Comparison of ENCODE assay signal across 2 cellular contexts in the genomic region with DNA sequence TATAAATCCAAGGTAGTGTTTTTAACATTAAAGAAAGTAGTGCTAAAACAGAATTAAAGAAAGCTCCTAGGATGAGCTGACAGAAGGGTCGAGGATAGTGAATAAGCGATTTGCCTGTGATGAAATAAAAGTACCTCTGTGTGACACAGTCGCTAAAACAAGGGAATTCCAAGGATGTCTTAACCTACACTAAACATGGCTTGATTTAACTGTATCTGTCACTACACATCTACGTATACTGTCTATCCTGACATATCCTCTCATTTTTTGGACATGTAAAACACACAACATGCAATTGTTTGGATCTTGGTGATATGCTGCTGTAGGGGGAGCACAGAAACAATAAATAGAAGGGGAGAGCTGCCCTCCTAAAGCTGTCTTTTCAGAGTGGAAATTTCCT.
TF ChIP-seq lines count a peak whose summit lies in the region.

No MANE protein-coding gene starts in this region.

TF ChIP-seq in GM23338, 12 proteins besides CTCF, POLR2A, EP300 and RAD21 (continued from another document and continues in another):
- TF ChIP-seq, protein P1, sequence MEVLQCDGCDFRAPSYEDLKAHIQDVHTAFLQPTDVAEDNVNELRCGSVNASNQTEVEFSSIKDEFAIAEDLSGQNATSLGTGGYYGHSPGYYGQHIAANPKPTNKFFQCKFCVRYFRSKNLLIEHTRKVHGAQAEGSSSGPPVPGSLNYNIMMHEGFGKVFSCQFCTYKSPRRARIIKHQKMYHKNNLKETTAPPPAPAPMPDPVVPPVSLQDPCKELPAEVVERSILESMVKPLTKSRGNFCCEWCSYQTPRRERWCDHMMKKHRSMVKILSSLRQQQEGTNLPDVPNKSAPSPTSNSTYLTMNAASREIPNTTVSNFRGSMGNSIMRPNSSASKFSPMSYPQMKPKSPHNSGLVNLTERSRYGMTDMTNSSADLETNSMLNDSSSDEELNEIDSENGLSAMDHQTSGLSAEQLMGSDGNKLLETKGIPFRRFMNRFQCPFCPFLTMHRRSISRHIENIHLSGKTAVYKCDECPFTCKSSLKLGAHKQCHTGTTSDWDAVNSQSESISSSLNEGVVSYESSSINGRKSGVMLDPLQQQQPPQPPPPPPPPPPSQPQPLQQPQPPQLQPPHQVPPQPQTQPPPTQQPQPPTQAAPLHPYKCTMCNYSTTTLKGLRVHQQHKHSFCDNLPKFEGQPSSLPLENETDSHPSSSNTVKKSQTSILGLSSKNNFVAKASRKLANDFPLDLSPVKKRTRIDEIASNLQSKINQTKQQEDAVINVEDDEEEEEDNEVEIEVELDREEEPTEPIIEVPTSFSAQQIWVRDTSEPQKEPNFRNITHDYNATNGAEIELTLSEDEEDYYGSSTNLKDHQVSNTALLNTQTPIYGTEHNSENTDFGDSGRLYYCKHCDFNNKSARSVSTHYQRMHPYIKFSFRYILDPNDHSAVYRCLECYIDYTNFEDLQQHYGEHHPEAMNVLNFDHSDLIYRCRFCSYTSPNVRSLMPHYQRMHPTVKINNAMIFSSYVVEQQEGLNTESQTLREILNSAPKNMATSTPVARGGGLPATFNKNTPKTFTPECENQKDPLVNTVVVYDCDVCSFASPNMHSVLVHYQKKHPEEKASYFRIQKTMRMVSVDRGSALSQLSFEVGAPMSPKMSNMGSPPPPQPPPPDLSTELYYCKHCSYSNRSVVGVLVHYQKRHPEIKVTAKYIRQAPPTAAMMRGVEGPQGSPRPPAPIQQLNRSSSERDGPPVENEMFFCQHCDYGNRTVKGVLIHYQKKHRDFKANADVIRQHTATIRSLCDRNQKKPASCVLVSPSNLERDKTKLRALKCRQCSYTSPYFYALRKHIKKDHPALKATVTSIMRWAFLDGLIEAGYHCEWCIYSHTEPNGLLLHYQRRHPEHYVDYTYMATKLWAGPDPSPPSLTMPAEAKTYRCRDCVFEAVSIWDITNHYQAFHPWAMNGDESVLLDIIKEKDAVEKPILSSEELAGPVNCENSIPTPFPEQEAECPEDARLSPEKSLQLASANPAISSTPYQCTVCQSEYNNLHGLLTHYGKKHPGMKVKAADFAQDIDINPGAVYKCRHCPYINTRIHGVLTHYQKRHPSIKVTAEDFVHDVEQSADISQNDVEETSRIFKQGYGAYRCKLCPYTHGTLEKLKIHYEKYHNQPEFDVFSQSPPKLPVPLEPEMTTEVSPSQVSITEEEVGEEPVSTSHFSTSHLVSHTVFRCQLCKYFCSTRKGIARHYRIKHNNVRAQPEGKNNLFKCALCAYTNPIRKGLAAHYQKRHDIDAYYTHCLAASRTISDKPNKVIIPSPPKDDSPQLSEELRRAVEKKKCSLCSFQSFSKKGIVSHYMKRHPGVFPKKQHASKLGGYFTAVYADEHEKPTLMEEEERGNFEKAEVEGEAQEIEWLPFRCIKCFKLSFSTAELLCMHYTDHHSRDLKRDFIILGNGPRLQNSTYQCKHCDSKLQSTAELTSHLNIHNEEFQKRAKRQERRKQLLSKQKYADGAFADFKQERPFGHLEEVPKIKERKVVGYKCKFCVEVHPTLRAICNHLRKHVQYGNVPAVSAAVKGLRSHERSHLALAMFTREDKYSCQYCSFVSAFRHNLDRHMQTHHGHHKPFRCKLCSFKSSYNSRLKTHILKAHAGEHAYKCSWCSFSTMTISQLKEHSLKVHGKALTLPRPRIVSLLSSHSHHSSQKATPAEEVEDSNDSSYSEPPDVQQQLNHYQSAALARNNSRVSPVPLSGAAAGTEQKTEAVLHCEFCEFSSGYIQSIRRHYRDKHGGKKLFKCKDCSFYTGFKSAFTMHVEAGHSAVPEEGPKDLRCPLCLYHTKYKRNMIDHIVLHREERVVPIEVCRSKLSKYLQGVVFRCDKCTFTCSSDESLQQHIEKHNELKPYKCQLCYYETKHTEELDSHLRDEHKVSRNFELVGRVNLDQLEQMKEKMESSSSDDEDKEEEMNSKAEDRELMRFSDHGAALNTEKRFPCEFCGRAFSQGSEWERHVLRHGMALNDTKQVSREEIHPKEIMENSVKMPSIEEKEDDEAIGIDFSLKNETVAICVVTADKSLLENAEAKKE (CRISPR knock-in tag; IDR thresholded peaks at IDR 0.05): no peak
- TF ChIP-seq, protein P2, sequence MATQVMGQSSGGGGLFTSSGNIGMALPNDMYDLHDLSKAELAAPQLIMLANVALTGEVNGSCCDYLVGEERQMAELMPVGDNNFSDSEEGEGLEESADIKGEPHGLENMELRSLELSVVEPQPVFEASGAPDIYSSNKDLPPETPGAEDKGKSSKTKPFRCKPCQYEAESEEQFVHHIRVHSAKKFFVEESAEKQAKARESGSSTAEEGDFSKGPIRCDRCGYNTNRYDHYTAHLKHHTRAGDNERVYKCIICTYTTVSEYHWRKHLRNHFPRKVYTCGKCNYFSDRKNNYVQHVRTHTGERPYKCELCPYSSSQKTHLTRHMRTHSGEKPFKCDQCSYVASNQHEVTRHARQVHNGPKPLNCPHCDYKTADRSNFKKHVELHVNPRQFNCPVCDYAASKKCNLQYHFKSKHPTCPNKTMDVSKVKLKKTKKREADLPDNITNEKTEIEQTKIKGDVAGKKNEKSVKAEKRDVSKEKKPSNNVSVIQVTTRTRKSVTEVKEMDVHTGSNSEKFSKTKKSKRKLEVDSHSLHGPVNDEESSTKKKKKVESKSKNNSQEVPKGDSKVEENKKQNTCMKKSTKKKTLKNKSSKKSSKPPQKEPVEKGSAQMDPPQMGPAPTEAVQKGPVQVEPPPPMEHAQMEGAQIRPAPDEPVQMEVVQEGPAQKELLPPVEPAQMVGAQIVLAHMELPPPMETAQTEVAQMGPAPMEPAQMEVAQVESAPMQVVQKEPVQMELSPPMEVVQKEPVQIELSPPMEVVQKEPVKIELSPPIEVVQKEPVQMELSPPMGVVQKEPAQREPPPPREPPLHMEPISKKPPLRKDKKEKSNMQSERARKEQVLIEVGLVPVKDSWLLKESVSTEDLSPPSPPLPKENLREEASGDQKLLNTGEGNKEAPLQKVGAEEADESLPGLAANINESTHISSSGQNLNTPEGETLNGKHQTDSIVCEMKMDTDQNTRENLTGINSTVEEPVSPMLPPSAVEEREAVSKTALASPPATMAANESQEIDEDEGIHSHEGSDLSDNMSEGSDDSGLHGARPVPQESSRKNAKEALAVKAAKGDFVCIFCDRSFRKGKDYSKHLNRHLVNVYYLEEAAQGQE (IDR thresholded peaks at IDR 0.05; ENCODE audit: unreplicated experiment): no peak
- TF ChIP-seq ZNF114 (CRISPR knock-in tag; IDR thresholded peaks at IDR 0.05) (no peak), STAT1 (IDR thresholded peaks at IDR 0.05; ENCODE audit: unreplicated experiment) (no peak), CREB1 (CRISPR knock-in tag; IDR thresholded peaks at IDR 0.05; ENCODE audit: low read depth) (no peak), ZNF331 (CRISPR knock-in tag; IDR thresholded peaks at IDR 0.05; ENCODE audit: low read depth) (no peak), EZH2phosphoT487 (IDR thresholded peaks at IDR 0.05; ENCODE audit: unreplicated experiment) (no peak), EZH2 (IDR thresholded peaks at IDR 0.05; ENCODE audit: low read depth, unreplicated experiment) (no peak), JUNB (IDR thresholded peaks at IDR 0.05; ENCODE audit: unreplicated experiment) (no peak)
- TF ChIP-seq, protein P3, sequence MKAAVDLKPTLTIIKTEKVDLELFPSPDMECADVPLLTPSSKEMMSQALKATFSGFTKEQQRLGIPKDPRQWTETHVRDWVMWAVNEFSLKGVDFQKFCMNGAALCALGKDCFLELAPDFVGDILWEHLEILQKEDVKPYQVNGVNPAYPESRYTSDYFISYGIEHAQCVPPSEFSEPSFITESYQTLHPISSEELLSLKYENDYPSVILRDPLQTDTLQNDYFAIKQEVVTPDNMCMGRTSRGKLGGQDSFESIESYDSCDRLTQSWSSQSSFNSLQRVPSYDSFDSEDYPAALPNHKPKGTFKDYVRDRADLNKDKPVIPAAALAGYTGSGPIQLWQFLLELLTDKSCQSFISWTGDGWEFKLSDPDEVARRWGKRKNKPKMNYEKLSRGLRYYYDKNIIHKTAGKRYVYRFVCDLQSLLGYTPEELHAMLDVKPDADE (IDR thresholded peaks at IDR 0.05): no peak

TF ChIP-seq in WTC11, 78 proteins besides CTCF, POLR2A, EP300 and RAD21:
- TF ChIP-seq, protein P4, sequence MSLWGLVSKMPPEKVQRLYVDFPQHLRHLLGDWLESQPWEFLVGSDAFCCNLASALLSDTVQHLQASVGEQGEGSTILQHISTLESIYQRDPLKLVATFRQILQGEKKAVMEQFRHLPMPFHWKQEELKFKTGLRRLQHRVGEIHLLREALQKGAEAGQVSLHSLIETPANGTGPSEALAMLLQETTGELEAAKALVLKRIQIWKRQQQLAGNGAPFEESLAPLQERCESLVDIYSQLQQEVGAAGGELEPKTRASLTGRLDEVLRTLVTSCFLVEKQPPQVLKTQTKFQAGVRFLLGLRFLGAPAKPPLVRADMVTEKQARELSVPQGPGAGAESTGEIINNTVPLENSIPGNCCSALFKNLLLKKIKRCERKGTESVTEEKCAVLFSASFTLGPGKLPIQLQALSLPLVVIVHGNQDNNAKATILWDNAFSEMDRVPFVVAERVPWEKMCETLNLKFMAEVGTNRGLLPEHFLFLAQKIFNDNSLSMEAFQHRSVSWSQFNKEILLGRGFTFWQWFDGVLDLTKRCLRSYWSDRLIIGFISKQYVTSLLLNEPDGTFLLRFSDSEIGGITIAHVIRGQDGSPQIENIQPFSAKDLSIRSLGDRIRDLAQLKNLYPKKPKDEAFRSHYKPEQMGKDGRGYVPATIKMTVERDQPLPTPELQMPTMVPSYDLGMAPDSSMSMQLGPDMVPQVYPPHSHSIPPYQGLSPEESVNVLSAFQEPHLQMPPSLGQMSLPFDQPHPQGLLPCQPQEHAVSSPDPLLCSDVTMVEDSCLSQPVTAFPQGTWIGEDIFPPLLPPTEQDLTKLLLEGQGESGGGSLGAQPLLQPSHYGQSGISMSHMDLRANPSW (CRISPR knock-in tag; conservative IDR thresholded peaks at IDR 0.05; ENCODE audit: low read depth): no peak
- TF ChIP-seq, protein P5, sequence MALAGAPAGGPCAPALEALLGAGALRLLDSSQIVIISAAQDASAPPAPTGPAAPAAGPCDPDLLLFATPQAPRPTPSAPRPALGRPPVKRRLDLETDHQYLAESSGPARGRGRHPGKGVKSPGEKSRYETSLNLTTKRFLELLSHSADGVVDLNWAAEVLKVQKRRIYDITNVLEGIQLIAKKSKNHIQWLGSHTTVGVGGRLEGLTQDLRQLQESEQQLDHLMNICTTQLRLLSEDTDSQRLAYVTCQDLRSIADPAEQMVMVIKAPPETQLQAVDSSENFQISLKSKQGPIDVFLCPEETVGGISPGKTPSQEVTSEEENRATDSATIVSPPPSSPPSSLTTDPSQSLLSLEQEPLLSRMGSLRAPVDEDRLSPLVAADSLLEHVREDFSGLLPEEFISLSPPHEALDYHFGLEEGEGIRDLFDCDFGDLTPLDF (CRISPR knock-in tag; IDR thresholded peaks at IDR 0.05): no peak
- TF ChIP-seq MYBL2 (CRISPR knock-in tag; IDR thresholded peaks at IDR 0.05) (no peak), CREM (CRISPR knock-in tag; IDR thresholded peaks at IDR 0.05) (no peak), TCF7 (CRISPR knock-in tag; IDR thresholded peaks at IDR 0.05; ENCODE audit: low read depth) (no peak), CREB1 (CRISPR knock-in tag; IDR thresholded peaks at IDR 0.05) (no peak)
- TF ChIP-seq, protein P6, sequence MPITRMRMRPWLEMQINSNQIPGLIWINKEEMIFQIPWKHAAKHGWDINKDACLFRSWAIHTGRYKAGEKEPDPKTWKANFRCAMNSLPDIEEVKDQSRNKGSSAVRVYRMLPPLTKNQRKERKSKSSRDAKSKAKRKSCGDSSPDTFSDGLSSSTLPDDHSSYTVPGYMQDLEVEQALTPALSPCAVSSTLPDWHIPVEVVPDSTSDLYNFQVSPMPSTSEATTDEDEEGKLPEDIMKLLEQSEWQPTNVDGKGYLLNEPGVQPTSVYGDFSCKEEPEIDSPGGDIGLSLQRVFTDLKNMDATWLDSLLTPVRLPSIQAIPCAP (CRISPR knock-in tag; IDR thresholded peaks at IDR 0.05): no peak
- TF ChIP-seq, protein P7, sequence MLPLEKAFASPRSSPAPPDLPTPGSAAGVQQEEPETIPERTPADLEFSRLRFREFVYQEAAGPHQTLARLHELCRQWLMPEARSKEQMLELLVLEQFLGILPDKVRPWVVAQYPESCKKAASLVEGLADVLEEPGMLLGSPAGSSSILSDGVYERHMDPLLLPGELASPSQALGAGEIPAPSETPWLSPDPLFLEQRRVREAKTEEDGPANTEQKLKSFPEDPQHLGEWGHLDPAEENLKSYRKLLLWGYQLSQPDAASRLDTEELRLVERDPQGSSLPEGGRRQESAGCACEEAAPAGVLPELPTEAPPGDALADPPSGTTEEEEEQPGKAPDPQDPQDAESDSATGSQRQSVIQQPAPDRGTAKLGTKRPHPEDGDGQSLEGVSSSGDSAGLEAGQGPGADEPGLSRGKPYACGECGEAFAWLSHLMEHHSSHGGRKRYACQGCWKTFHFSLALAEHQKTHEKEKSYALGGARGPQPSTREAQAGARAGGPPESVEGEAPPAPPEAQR (CRISPR knock-in tag; IDR thresholded peaks at IDR 0.05): no peak
